Comparison of ENCODE assay signal across 1 cellular context in the genomic region with DNA sequence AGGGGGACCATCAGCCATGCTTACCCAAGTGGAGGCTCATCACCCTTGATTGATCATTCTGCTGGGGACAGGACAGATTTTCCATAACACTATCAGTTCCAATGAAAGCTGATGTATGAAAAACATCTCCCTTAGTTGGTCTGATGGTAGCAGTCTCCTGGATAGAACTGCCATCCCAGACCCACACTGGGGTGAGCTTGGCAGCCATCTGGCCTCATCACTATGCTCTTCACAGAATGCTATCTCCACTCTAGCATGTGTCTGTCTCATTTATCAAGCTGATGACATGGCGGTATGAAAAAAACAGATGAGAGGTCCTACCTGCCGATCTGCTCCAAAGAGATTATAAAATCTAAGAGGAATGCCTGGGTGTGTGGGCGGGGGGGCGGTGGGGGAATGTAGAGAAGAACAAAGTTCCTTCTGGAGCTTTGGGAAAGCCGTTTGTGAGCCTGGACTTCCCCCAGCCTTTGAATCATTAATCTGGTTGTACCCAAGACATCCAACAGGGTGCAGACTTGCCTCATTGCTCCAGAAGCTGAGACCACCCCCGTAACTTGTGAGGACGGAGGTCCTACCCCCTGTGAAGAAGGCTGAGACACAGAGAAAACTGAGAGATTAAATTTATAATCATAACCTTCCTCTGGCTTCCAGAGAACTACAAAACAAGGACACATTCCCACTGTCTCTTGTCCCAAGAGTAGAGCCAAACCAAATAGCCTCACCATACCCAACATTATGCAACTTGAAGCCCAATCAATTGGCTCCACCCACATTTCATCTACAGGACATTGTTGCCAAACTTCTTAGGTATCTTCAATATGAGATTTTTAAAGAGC.
TF ChIP-seq lines count a peak whose summit lies in the region.

No MANE protein-coding gene starts in this region.

TF ChIP-seq in HepG2, 621 proteins besides CTCF, POLR2A, EP300 and RAD21:
- TF ChIP-seq ATF4 (CRISPR knock-in tag; IDR thresholded peaks at IDR 0.05) (no peak), THYN1 (CRISPR knock-in tag; IDR thresholded peaks at IDR 0.05; ENCODE audit: borderline replicate concordance, low read depth) (no peak)
